In the genomic region with DNA sequence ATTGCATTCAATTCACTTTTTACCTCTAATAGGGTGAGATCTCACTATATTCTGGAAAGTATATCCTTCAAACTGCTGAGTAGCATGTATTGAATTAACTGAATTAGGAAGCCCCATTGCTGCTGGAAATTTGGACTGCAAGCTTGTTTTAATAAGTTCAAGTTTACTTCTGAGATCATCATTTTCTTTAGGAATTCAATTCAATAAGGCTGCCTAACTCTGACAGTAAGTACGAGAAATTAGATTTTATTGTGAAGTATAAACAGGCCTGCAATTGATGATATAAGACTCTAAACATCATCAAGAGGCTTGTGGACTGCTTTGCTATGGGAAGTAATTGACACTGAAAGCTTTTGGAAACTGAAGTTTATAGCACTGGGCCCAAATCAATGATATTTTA, we compare ENCODE assay signal across 26 cellular contexts.
"Had no signal": no experiment of that assay in that cellular context is flagged by ENCODE, and none has a peak within 500 bp of the region (broad histone marks: within the 10 kb centered on the region; RNA-seq: fewer than 3 reads in every experiment).

No MANE protein-coding gene starts in this region.

- ATAC-seq: activated T-cell treated with anti-CD3 and anti-CD28 coated beads, Interleukin-2, amount 50 U/mL, for 72 hours; left lobe of liver; stimulated activated naive CD8-positive, alpha-beta T cell treated with anti-CD3 and anti-CD28 coated beads, Interleukin-15, Interleukin-2, amounts not matched to agents 100 U/mL and 50 U/mL, for 24 hours had no signal

- H3K27me3 Mint-ChIP-seq: progenitor cell of endocrine pancreas had no signal

- H3K27ac ChIP-seq: neutrophil, ovary, sigmoid colon, spleen, thoracic aorta, VCaP had no signal

- H3K4me3 Mint-ChIP-seq: activated naive CD8-positive, alpha-beta T cell; activated T-cell treated with anti-CD3 and anti-CD28 coated beads, Interleukin-2, amount 50 U/mL, for 72 hours; brain; naive B cell; nephron progenitor cell had no signal

- H3K27me3 ChIP-seq: heart right ventricle, neutrophil, ovary, sigmoid colon, spleen had no signal

- H3K36me3 Mint-ChIP-seq: activated naive CD8-positive, alpha-beta T cell; brain; naive B cell had no signal

- H3K4me1 Mint-ChIP-seq: nephron progenitor cell had no signal

- H3K9me3 ChIP-seq: neutrophil, ovary, sigmoid colon, spleen, thoracic aorta had no signal

- H3K9me3 Mint-ChIP-seq: activated T-cell treated with anti-CD3 and anti-CD28 coated beads, Interleukin-2, amount 50 U/mL, for 72 hours; naive B cell had no signal

- FAIRE-seq: endothelial cell of umbilical vein, urothelium cell line had no signal

- H3K36me3 ChIP-seq: heart right ventricle, neutrophil, ovary, sigmoid colon, spleen, thoracic aorta had no signal

- H3K27ac Mint-ChIP-seq: activated naive CD8-positive, alpha-beta T cell; activated T-cell treated with anti-CD3 and anti-CD28 coated beads, Interleukin-2, amount 50 U/mL, for 72 hours; brain; naive B cell; nephron progenitor cell; progenitor cell of endocrine pancreas had no signal

- H3K4me1 ChIP-seq: spleen had no signal

- H3K4me3 ChIP-seq: heart right ventricle, lung, ovary, sigmoid colon, spleen, thoracic aorta had no signal

- DNase-seq: activated CD4-positive, alpha-beta T cell treated with anti-CD3 and anti-CD28 coated beads for 4 hours; activated CD4-positive, alpha-beta T cell treated with anti-CD3 and anti-CD28 coated beads, Interleukin-2, amount 50 U/mL, for 4 hours; activated naive CD4-positive, alpha-beta T cell; activated T-cell treated with anti-CD3 and anti-CD28 coated beads for 4 hours; activated T-cell treated with anti-CD3 and anti-CD28 coated beads, Interleukin-2, amount 50 U/mL, for 72 hours; aorta; caudate nucleus; cortex of kidney; heart right ventricle; naive B cell; nephron progenitor cell; ovary; spleen; stimulated activated CD4-positive, alpha-beta T cell treated with anti-CD3 and anti-CD28 coated beads, Interleukin-2, amount 100 ng/mL, for 48 hours; stimulated activated naive CD8-positive, alpha-beta T cell treated with anti-CD3 and anti-CD28 coated beads, Interleukin-15, Interleukin-2, amounts not matched to agents 100 U/mL and 50 U/mL, for 24 hours had no signal
